ENCODE assay signal across 13 cellular contexts in the genomic region with DNA sequence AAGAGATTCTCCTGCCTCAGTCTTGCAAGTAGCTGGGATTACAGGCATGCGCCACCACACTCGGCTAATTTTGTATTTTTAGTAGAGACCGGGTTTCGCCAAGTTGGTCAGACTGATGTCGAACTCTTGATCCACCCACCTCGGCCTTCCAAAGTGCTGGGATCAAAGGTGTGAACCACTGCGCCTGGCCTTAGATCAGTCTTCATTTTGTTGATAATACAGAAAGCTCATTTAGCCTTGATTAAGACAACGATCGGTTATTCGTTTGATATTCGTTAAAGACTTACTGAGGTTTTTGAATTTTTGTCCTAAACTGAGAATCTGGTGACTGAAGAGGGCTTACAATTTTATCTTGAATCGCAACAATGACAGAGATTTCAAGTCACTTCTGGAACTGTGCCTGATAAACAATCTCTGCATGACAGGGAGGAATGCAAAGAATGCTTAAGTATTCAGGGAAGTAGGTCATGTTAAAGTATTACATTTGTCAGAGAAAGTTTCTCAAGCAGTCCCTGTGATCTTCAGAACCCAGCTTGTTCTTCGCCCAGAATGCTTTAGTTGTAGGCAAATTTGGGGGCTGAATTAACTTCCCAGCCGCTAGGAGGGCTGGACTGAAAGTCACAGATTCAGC. TPM values are rescaled to one million over a fixed set of nuclear protein-coding genes. Genes with fewer than 3 reads are reported as not detected.
DNase-seq lines count a peak whose midpoint lies in the region; ATAC-seq and TF ChIP-seq lines count a peak whose summit lies in the region.
"Had no signal": no experiment of that assay in that cellular context is flagged by ENCODE, and none has a peak within 500 bp of the region (broad histone marks: within the 10 kb centered on the region; RNA-seq: fewer than 3 reads in every experiment).

No MANE protein-coding gene starts in this region.

- peaks cover 3% of the 10 kb centered on the region for H3K27me3 Mint-ChIP-seq in neural progenitor cell (ENCODE audit: insufficient read depth, low read depth)

- H3K4me3 ChIP-seq in Karpas-422 (ENCODE audit: low read length) (no peak overlapping the region), neural progenitor cell (no peak overlapping the region)

- H3K27ac Mint-ChIP-seq in neural progenitor cell = peak overlapping the region; percentile 81
- H3K27ac Mint-ChIP-seq: activated CD8-positive, alpha-beta T cell treated with anti-CD3 and anti-CD28 coated beads, Interleukin-2, amount 10 ng/mL, durations not matched to agents 7 days and 5 days had no signal

- peaks cover 15% of the 10 kb centered on the region for H3K36me3 Mint-ChIP-seq in neural progenitor cell

- no peaks in the 10 kb centered on the region for H3K79me2 ChIP-seq in Karpas-422 (ENCODE audit: low read length)
- peaks cover 4% of the 10 kb centered on the region for H3K79me2 ChIP-seq in neural progenitor cell (ENCODE audit: low read depth)

- H3K9me3 Mint-ChIP-seq in neural progenitor cell = no peaks in the 10 kb centered on the region

- H3K9me3 ChIP-seq in Karpas-422 (ENCODE audit: low read length) (no peaks in the 10 kb centered on the region), neural progenitor cell (ENCODE audit: low read depth) (no peaks in the 10 kb centered on the region)

- ATAC-seq in GM18907 (IDR thresholded peaks at IDR 0.05; ENCODE audit: unreplicated experiment) (no peak), GM18511 (IDR thresholded peaks at IDR 0.05; ENCODE audit: unreplicated experiment) (no peak)
- ATAC-seq: activated CD8-positive, alpha-beta T cell treated with anti-CD3 and anti-CD28 coated beads, Interleukin-2, amount 10 ng/mL, durations not matched to agents 7 days and 5 days had no signal

- H3K27me3 ChIP-seq in Karpas-422 (ENCODE audit: low read length) = no peaks in the 10 kb centered on the region
- no peaks in the 10 kb centered on the region for H3K27me3 ChIP-seq in neural progenitor cell

- H2AFZ ChIP-seq in Karpas-422 (ENCODE audit: low read length) (no peak overlapping the region), neural progenitor cell (replicated peaks) (no peak overlapping the region)

- H3K4me3 Mint-ChIP-seq in neural progenitor cell = no peak overlapping the region
- H3K4me3 Mint-ChIP-seq: activated CD8-positive, alpha-beta T cell treated with anti-CD3 and anti-CD28 coated beads, Interleukin-2, amount 10 ng/mL, durations not matched to agents 7 days and 5 days had no signal

- H3K36me3 ChIP-seq in Karpas-422 (ENCODE audit: insufficient read depth, low read length) (no peaks in the 10 kb centered on the region), neural progenitor cell (no peaks in the 10 kb centered on the region)

- no peaks in the 10 kb centered on the region for H3K4me1 ChIP-seq in Karpas-422 (ENCODE audit: low read length)
- no peaks in the 10 kb centered on the region for H3K4me1 ChIP-seq in neural progenitor cell

- peaks cover 16% of the 10 kb centered on the region for H3K4me1 Mint-ChIP-seq in neural progenitor cell

- H3K27ac ChIP-seq in Karpas-422 (ENCODE audit: low read length) = no peak overlapping the region
- no peak overlapping the region for H3K27ac ChIP-seq in neural progenitor cell
- H3K27ac ChIP-seq: C4-2B had no signal

- no peaks in the 10 kb centered on the region for H3K9me2 ChIP-seq in Karpas-422 (replicated peaks; ENCODE audit: insufficient read depth, low read length)

- no peaks in the 10 kb centered on the region for H4K20me1 ChIP-seq in Karpas-422 (ENCODE audit: insufficient read depth, low read depth, low read length)
- H4K20me1 ChIP-seq in neural progenitor cell (ENCODE audit: low read depth) = peaks cover 25% of the 10 kb centered on the region

- no peaks in the 10 kb centered on the region for H3F3A ChIP-seq in neural progenitor cell (ENCODE audit: low read depth)

- H3K9ac ChIP-seq in Karpas-422 (ENCODE audit: low read length) (no peak overlapping the region), neural progenitor cell (no peak overlapping the region)

- H3K4me2 ChIP-seq in Karpas-422 (ENCODE audit: low read depth, low read length, poor library complexity, severe bottlenecking) (no peak overlapping the region), neural progenitor cell (no peak overlapping the region)

- DNase-seq in AG08395 (ENCODE audit: low spot score) (peak; percentile 61), Karpas-422 (peak; percentile 27), epidermal melanocyte (ENCODE audit: insufficient read length, low spot score) (peak; percentile 39), neural progenitor cell (ENCODE audit: low spot score) (no peak), AML-193 (lab: John Stamatoyannopoulos, UW) (no peak)
- DNase-seq in activated naive CD4-positive, alpha-beta T cell treated with anti-CD3 and anti-CD28 coated beads, Interleukin-2, amount 50 U/mL, for 16 hours = no peak
- DNase-seq: activated CD8-positive, alpha-beta T cell treated with anti-CD3 and anti-CD28 coated beads, Interleukin-2, amount 10 ng/mL, durations not matched to agents 7 days and 5 days; amygdala; NCI-H1930; occipital lobe had no signal

- TF ChIP-seq CTCF in neural progenitor cell (IDR thresholded peaks at IDR 0.05) = no peak

RNA-seq across cellular contexts. Expression of a gene that starts 14.8 kb away (rescaled TPM):
- total RNA-seq in Karpas-422 (2014; rRNA removed; shearing (Covaris generic); ENCODE audit: low replicate concordance) = 0.04 TPM in 1 of 2 replicates, not detected in the other
- 60.8 and 81.3 TPM in 2 replicates for total RNA-seq in neural progenitor cell (ENCODE audit: low replicate concordance)

Comparison
In these comparisons a context has a peak if more than half of its experiments do, and no peak if none do; other contexts are left out.
1. DNase-seq: peak in AG08395 (single experiment), Karpas-422 (single experiment) and epidermal melanocyte (single experiment); none in neural progenitor cell (single experiment), activated naive CD4-positive, alpha-beta T cell treated with anti-CD3 and anti-CD28 coated beads, Interleukin-2, amount 50 U/mL, for 16 hours (single experiment) and AML-193 (0 of 2).
2. RNA of a gene that starts 14.8 kb away (total RNA-seq): 60.8 to 81.3 TPM in neural progenitor cell; 0.04 TPM in Karpas-422; every median in the first group is over 10 times any median in the second.